In genomic region chr14:70809238-70810214, GRCh38 we compare ENCODE assay signal across 8 cellular contexts. TPM values are rescaled to one million over a fixed set of nuclear protein-coding genes. Genes with fewer than 3 reads are reported as not detected.
DNase-seq lines count a peak whose midpoint lies in the region; ATAC-seq and TF ChIP-seq lines count a peak whose summit lies in the region.

MAP3K9 (minus strand) TSS chr14:70809513; CDS start chr14:70809171, 342 bp downstream.

- H2AFZ ChIP-seq in H9 (ENCODE audit: low read length): no peak within 1 kb of the TSS

- H3K4me3 ChIP-seq in MG63 (peak within 1 kb of the TSS; percentile 45), thoracic aorta (peak within 1 kb of the TSS; percentile 82)

- H3K4me1 ChIP-seq in ES-I3 (ENCODE audit: insufficient read depth, low read length): peaks cover 10% of the 10 kb centered on the region
- peaks cover 4% of the 10 kb centered on the region; the same call in 1 of the 2 replicates for H3K4me1 ChIP-seq in H9 (ENCODE audit: insufficient read depth, low read length)
- H3K4me1 ChIP-seq in thoracic aorta (ENCODE audit: control insufficient read depth in 1 of 2, low read depth in 2 of 2): peaks cover 0 to 14% of the 10 kb centered on the region in 2 donors

- no peak within 1 kb of the TSS for H2BK12ac ChIP-seq in H9 (ENCODE audit: insufficient read length, low read depth, low read length)

- no peak within 1 kb of the TSS for H3K23ac ChIP-seq in H9 (ENCODE audit: insufficient read length, low read depth, low read length)

- DNase-seq in H9 (peak; percentile 100), MG63 (peak; percentile 59), SHP77 treated with DMSO at 0.1 percent for 48 hours (lab: John Stamatoyannopoulos, UW) (peak; percentile 97), glomerular visceral epithelial cell (ENCODE audit: extremely low spot score) (peak; percentile 99), omental fat pad (ENCODE audit: low spot score) (peak; percentile 64), thoracic aorta (ENCODE audit: low spot score) (no peak)
- peak; percentile 84 for DNase-seq in activated gamma-delta T cell treated with anti-CD3 and anti-CD28 coated beads, Interleukin-2, amount 50 U/mL, for 16 hours (ENCODE audit: low read depth)

- peak within 1 kb of the TSS; percentile 61 for H3K18ac ChIP-seq in H9 (ENCODE audit: insufficient read length, low read depth, low read length)

- H2BK120ac ChIP-seq in H9 (ENCODE audit: low read depth, low read length, poor library complexity, severe bottlenecking): no peak within 1 kb of the TSS

- ATAC-seq in omental fat pad (ENCODE audit: low FRiP score): peak; percentile 94
- peak; percentile 50 for ATAC-seq in thoracic aorta (ENCODE audit: insufficient number of reproducible peaks, low FRiP score, low read depth)

- peak within 1 kb of the TSS; percentile 75 for H3K14ac ChIP-seq in H9 (ENCODE audit: insufficient read depth, low read length)

- H4K8ac ChIP-seq in H9 (replicated peaks; ENCODE audit: insufficient read length, low read depth, low read length): no peak within 1 kb of the TSS

- H3K36me3 ChIP-seq in ES-I3 (ENCODE audit: insufficient read depth, low read length) (no peaks in the 10 kb centered on the region), MG63 (no peaks in the 10 kb centered on the region), thoracic aorta (no peaks in the 10 kb centered on the region)

- H2BK20ac ChIP-seq in H9 (ENCODE audit: low read depth, low read length, poor library complexity, severe bottlenecking): no peak within 1 kb of the TSS

- H3K9me3 Mint-ChIP-seq in H9: no peaks in the 10 kb centered on the region

- peaks cover 0 to 4% (median under 1%) of the 10 kb centered on the region in 3 experiments; a peak in 1 of 7 replicates for H3K36me3 Mint-ChIP-seq in H9 (ENCODE audit: insufficient read depth in 1 of 3, low read depth in 3 of 3)

- H3K4ac ChIP-seq in H9 (ENCODE audit: low read depth, low read length): no peak within 1 kb of the TSS

- no peak within 1 kb of the TSS for H4K5ac ChIP-seq in H9 (ENCODE audit: insufficient read length, low read depth, low read length)

- H4K20me1 ChIP-seq in H9 (ENCODE audit: control insufficient read depth, insufficient read depth, insufficient read length): no peaks in the 10 kb centered on the region

- H3K23me2 ChIP-seq in H9 (ENCODE audit: insufficient read length, low read depth, low read length, poor library complexity, severe bottlenecking): peaks cover 13% of the 10 kb centered on the region

- no peak for TF ChIP-seq CTCF in H9 (conservative IDR thresholded peaks at IDR 0.05)
- no peak for TF ChIP-seq CTCF in omental fat pad (IDR thresholded peaks at IDR 0.05)
- TF ChIP-seq CTCF in thoracic aorta (IDR thresholded peaks at IDR 0.05): no peak

- no peak within 1 kb of the TSS for H3K56ac ChIP-seq in H9 (ENCODE audit: insufficient read length, low read depth, low read length)

- peak within 1 kb of the TSS; percentile 93 for H3K4me2 ChIP-seq in H9 (ENCODE audit: insufficient read depth, insufficient read length, low read length)

- H3K9me3 ChIP-seq in ES-I3 (ENCODE audit: control insufficient read depth, insufficient read depth, low read length): no peaks in the 10 kb centered on the region
- H3K9me3 ChIP-seq in H9 (ENCODE audit: control insufficient read depth, low read depth, low read length): no peaks in the 10 kb centered on the region
- H3K9me3 ChIP-seq in MG63: no peaks in the 10 kb centered on the region
- no peaks in the 10 kb centered on the region for H3K9me3 ChIP-seq in thoracic aorta

- H4K91ac ChIP-seq in H9 (ENCODE audit: insufficient read length, low read depth, low read length): no peak within 1 kb of the TSS

- peak within 1 kb of the TSS in 1 of 3 experiments; percentile 99; a peak in 3 of 7 replicates for H3K27ac Mint-ChIP-seq in H9

- H3T11ph ChIP-seq in H9 (ENCODE audit: low read length): no peak within 1 kb of the TSS

- peaks cover 9% of the 10 kb centered on the region for H3K79me1 ChIP-seq in H9 (ENCODE audit: insufficient read depth, low read depth, low read length, poor library complexity, severe bottlenecking)

- H3K4me3 Mint-ChIP-seq in H9: peak within 1 kb of the TSS in 1 of 2 experiments; percentile 89; a peak in 4 of 5 replicates

- H3K27ac ChIP-seq in H9 (ENCODE audit: insufficient read length, low read depth, low read length) (no peak within 1 kb of the TSS), thoracic aorta (no peak within 1 kb of the TSS)

- no peak within 1 kb of the TSS for H2AK5ac ChIP-seq in H9 (ENCODE audit: insufficient read length, low read length)

- peaks cover 16 to 23% of the 10 kb centered on the region in 2 experiments for H3K4me1 Mint-ChIP-seq in H9

- H3K27me3 Mint-ChIP-seq in H9 (ENCODE audit: low read depth): no peaks in the 10 kb centered on the region

- WGBS in H9 (ENCODE audit: extremely low coverage, insufficient read length, low lambda C conversion rate): no CpG with 5 or more reads among the region's 88 CpGs

- H2BK5ac ChIP-seq in H9 (ENCODE audit: insufficient read length, low read length): no peak within 1 kb of the TSS

- H3K79me2 ChIP-seq in H9 (ENCODE audit: insufficient read depth, low read length): peaks cover 16% of the 10 kb centered on the region; the same call in 1 of the 2 replicates

- H2BK15ac ChIP-seq in H9 (ENCODE audit: low read depth, low read length): no peak within 1 kb of the TSS; the same call in 1 of the 2 replicates

- H3K9ac ChIP-seq in ES-I3 (ENCODE audit: low read depth, low read length): peak within 1 kb of the TSS; percentile 74
- H3K9ac ChIP-seq in H9 (ENCODE audit: extremely low read depth, insufficient read length, low read length): peak within 1 kb of the TSS; percentile 78

- H3K27me3 ChIP-seq in H9 (ENCODE audit: insufficient read depth, low read length): no peaks in the 10 kb centered on the region
- peaks cover 3% of the 10 kb centered on the region; the same call in 1 of the 2 replicates for H3K27me3 ChIP-seq in MG63
- H3K27me3 ChIP-seq in thoracic aorta (replicated peaks; ENCODE audit: insufficient read depth): peaks cover 11% of the 10 kb centered on the region

RNA-seq across cellular contexts. Expression of gene MAP3K9, which starts in this region (rescaled TPM):
- total RNA-seq in H9 (2021) (18.3 and 20.0 TPM in 2 replicates), omental fat pad (1 to 10 TPM in 2 of 4 donors, under 1 TPM in 2; 0.32 to 5.8 (median 1.1) TPM), thoracic aorta (1 to 10 TPM in 1 of 2 donors, under 1 TPM in 1; 0.63 to 1.1 TPM)
- total RNA-seq in MG63 (2014; rRNA removed; shearing (Covaris generic); ENCODE audit: low replicate concordance): 0.17 and 0.76 TPM in 2 replicates

Comparison
In these comparisons a context has a peak if more than half of its experiments do, and no peak if none do; other contexts are left out.
1. Peak in DNase-seq and H3K4me3 ChIP-seq in MG63; RNA of the gene not detected or under 1 TPM.